8 cellular contexts compared by ENCODE assay signal in the genomic region with DNA sequence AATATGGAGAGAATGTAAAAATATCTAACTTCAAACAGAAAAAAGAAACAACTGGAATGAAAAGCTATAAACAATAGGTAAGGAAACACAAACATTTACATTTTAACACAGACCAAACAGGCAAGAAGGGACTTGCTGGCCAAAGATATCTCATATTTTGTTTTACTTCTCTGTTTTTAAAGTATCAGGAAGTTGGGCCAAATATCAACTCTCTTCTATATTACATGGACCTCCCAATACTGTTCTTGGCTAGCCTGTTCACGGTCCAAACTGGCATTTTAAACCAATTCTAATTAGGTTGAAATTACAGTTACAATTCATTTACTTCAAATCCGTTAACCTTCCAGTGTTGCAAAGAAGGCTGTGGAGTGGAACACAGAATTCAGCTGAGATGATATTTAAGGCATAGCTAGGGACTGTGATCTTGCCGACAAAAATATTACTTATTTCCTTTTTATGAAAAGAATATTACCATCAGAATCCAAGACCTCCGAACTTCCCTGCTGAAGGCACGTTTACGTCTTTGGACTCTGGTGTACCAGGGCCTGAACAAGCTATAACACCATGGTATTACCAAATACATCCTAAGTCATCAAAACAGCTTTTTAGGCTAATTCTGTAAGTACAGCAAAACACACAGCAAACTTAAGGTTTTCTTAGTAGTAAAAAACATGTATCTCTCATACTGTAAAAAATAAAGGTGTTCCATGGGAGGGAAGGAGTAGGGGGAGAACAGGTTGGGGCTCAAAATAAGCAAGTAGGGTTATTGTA.
A peak's percentile ranks its signal among the peaks of the same experiment; 100 is the strongest.
DNase-seq lines count a peak whose midpoint lies in the region; ATAC-seq and TF ChIP-seq lines count a peak whose summit lies in the region.

No MANE protein-coding gene starts in this region.

- H3K9me3 Mint-ChIP-seq in activated naive CD8-positive, alpha-beta T cell treated with anti-CD3 and anti-CD28 coated beads for 36 hours = no peaks in the 10 kb centered on the region
- H3K9me3 Mint-ChIP-seq in memory B cell = no peaks in the 10 kb centered on the region

- H3K27me3 Mint-ChIP-seq in activated naive CD8-positive, alpha-beta T cell treated with anti-CD3 and anti-CD28 coated beads for 36 hours = peaks cover 6% of the 10 kb centered on the region
- H3K27me3 Mint-ChIP-seq in memory B cell = no peaks in the 10 kb centered on the region

- peak overlapping the region; percentile 42 for H3K4me3 Mint-ChIP-seq in activated naive CD8-positive, alpha-beta T cell treated with anti-CD3 and anti-CD28 coated beads for 36 hours
- H3K4me3 Mint-ChIP-seq in memory B cell = no peak overlapping the region

- peak overlapping the region; percentile 81 for H3K4me3 ChIP-seq in AG10803 (ENCODE audit: low read length)
- H3K4me3 ChIP-seq in HL-60 (replicated peaks; ENCODE audit: insufficient read depth, low read length) = peak overlapping the region; percentile 88

- no peak for DNase-seq in AG10803 (ENCODE audit: low read depth)
- no peak for DNase-seq in HL-60 (ENCODE audit: low read depth in 1 of 2, low spot score in 1 of 2)
- DNase-seq in activated naive CD8-positive, alpha-beta T cell treated with anti-CD3 and anti-CD28 coated beads for 36 hours = no peak
- DNase-seq in memory B cell (ENCODE audit: low spot score in 2 of 2) = no peak
- no peak for DNase-seq in NCI-H2029 (lab: John Stamatoyannopoulos, UW)
- no peak for DNase-seq in amygdala (lab: John Stamatoyannopoulos, UW)
- DNase-seq in RPMI8226 = no peak

- no peak overlapping the region for H3K27ac Mint-ChIP-seq in activated naive CD8-positive, alpha-beta T cell treated with anti-CD3 and anti-CD28 coated beads for 36 hours
- peak overlapping the region; percentile 11 for H3K27ac Mint-ChIP-seq in memory B cell

- peak overlapping the region; percentile 91 for H3K27ac ChIP-seq in HL-60 (replicated peaks)

- no peaks in the 10 kb centered on the region for H3K27me3 ChIP-seq in HL-60 (ENCODE audit: insufficient read depth, poor library complexity, severe bottlenecking)

- no peak for TF ChIP-seq CTCF in AG10803 (conservative IDR thresholded peaks at IDR 0.05; ENCODE audit: low read length)
- no peak for TF ChIP-seq CTCF in HL-60 (IDR thresholded peaks at IDR 0.05; ENCODE audit: insufficient read depth, low read length)

- ATAC-seq in memory B cell (ENCODE audit: low read depth) (no peak), GM18873 (IDR thresholded peaks at IDR 0.05; ENCODE audit: low FRiP score, unreplicated experiment) (no peak)

- H3K4me1 Mint-ChIP-seq in activated naive CD8-positive, alpha-beta T cell treated with anti-CD3 and anti-CD28 coated beads for 36 hours = peaks cover 59% of the 10 kb centered on the region
- H3K4me1 Mint-ChIP-seq in memory B cell = peaks cover 29% of the 10 kb centered on the region

- H3K36me3 Mint-ChIP-seq in activated naive CD8-positive, alpha-beta T cell treated with anti-CD3 and anti-CD28 coated beads for 36 hours = peaks cover 23% of the 10 kb centered on the region
- peaks cover 2% of the 10 kb centered on the region for H3K36me3 Mint-ChIP-seq in memory B cell
